Comparison of ENCODE assay signal across 8 cellular contexts in the genomic region with DNA sequence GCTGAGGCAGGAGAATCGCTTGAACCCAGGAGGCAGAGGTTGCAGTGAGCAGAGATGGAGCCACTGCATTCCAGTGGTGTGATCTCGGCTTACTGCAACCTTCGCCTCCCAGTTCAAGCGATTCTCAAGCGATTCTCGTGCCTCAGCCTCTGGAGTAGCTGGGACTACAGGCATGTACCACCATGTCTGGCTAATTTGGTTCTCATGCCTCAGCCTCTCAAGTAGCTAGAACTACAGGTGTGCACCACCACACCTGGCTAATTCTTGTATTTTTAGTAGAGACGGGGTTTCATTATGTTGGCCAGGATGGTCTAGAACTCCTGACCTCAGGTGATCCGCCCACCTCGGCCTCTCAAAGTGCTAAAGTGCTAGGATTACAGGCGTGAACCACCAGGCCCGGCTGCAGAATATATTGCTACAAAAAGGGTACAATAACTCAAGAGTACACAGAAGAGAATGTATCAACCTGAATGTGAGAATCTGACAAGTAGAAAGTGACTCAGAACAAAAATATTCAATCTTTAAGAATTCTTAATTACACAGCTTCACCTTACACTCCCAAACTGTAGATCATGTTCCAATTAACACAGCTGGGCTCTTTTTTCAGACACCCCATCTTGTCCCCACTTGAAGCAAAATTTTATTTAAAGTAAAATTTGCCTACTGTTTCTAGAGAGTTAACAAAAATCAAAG. TPM values are rescaled to one million over a fixed set of nuclear protein-coding genes. Genes with fewer than 3 reads are reported as not detected.
DNase-seq lines count a peak whose midpoint lies in the region; ATAC-seq and TF ChIP-seq lines count a peak whose summit lies in the region.
"Not testable (repeated sequence)": the region's sequence is repeated elsewhere in the genome, so short reads cannot be mapped to it uniquely, and the experiment has no call there.

No MANE protein-coding gene starts in this region.

- H2AFZ ChIP-seq in PC-3 (ENCODE audit: low read length), result not testable (repeated sequence)

- CTCF ChIA-PET in PC-3 (lab: Charles Lee), result interaction anchor here (0.6 kb wide), 1 partner anchor 80 kb away, joined by 3 read pairs; no protein-coding TSS in a partner anchor

- H3K9ac ChIP-seq in PC-3 (ENCODE audit: low read length), result peak overlapping the region; percentile 93
- H3K9ac ChIP-seq in colonic mucosa (ENCODE audit: low read depth in 2 of 2, low read length in 2 of 2), result peak overlapping the region in 1 of 2 donors; percentile 82

- not testable (repeated sequence) for H3K9me3 Mint-ChIP-seq in activated T-helper 1 cell treated with anti-CD3 and anti-CD28 coated beads, Interleukin-12 subunit alpha, Interleukin-12 subunit beta, Interleukin-2, Interleukin-4 antibody, amounts not matched to agents 30 ng/mL and 10 ng/mL and 1 ng/mL, durations not matched to agents 14 hours and 24 hours and 36 hours; naive B cell

- not testable (repeated sequence) for H3K9me3 ChIP-seq in PC-3 (ENCODE audit: low read length); colonic mucosa; left ventricle myocardium inferior (replicated peaks)

- peaks cover 17% of the 10 kb centered on the region for H3K4me1 Mint-ChIP-seq in activated T-helper 1 cell treated with anti-CD3 and anti-CD28 coated beads, Interleukin-12 subunit alpha, Interleukin-12 subunit beta, Interleukin-2, Interleukin-4 antibody, amounts not matched to agents 30 ng/mL and 10 ng/mL and 1 ng/mL, durations not matched to agents 14 hours and 24 hours and 36 hours (ENCODE audit: low read depth)
- peaks cover 13 to 59% (median 44%) of the 10 kb centered on the region in 3 donors for H3K4me1 Mint-ChIP-seq in naive B cell

- peaks cover 70% of the 10 kb centered on the region for H3K79me2 ChIP-seq in PC-3 (ENCODE audit: low read length)

- H3K4me3 ChIP-seq in GM12865 (ENCODE audit: low read depth, low read length), result peak overlapping the region; percentile 85
- H3K4me3 ChIP-seq in PC-3 (ENCODE audit: low read length), result peak overlapping the region; percentile 73
- not testable (repeated sequence) for H3K4me3 ChIP-seq in colonic mucosa
- peak overlapping the region; percentile 99 for H3K4me3 ChIP-seq in left ventricle myocardium inferior
- peak overlapping the region; percentile 65 to 95 (median 81) for H3K4me3 ChIP-seq in skin epidermis

- peak overlapping the region; percentile 93 for H3K4me3 Mint-ChIP-seq in activated T-helper 1 cell treated with anti-CD3 and anti-CD28 coated beads, Interleukin-12 subunit alpha, Interleukin-12 subunit beta, Interleukin-2, Interleukin-4 antibody, amounts not matched to agents 30 ng/mL and 10 ng/mL and 1 ng/mL, durations not matched to agents 14 hours and 24 hours and 36 hours
- H3K4me3 Mint-ChIP-seq in naive B cell, result peak overlapping the region; percentile 86 to 100 (median 96)

- not testable (repeated sequence) for H3K27me3 ChIP-seq in PC-3 (ENCODE audit: low read length); colonic mucosa; left ventricle myocardium inferior (ENCODE audit: low read depth)

- POLR2A ChIA-PET in PC-3 (lab: Charles Lee; ENCODE audit: unreplicated experiment), result interaction anchor here (0.6 kb wide), 1 partner anchor 125 kb away, joined by 5 read pairs; no protein-coding TSS in a partner anchor

- H3K36me3 ChIP-seq in PC-3 (ENCODE audit: low read depth, low read length); colonic mucosa; left ventricle myocardium inferior: not testable (repeated sequence)

- H3K36me3 Mint-ChIP-seq in activated T-helper 1 cell treated with anti-CD3 and anti-CD28 coated beads, Interleukin-12 subunit alpha, Interleukin-12 subunit beta, Interleukin-2, Interleukin-4 antibody, amounts not matched to agents 30 ng/mL and 10 ng/mL and 1 ng/mL, durations not matched to agents 14 hours and 24 hours and 36 hours (ENCODE audit: low read depth), result peaks cover 12% of the 10 kb centered on the region
- H3K36me3 Mint-ChIP-seq in naive B cell, result not testable (repeated sequence)

- H3K4me1 ChIP-seq in PC-3 (ENCODE audit: insufficient read depth, low read length); colonic mucosa: not testable (repeated sequence)
- peaks cover 69% of the 10 kb centered on the region for H3K4me1 ChIP-seq in left ventricle myocardium inferior

- intact Hi-C loops in PC-3 (cut with micrococcal nuclease); left ventricle myocardium inferior (cut with micrococcal nuclease): not testable (repeated sequence)
- intact Hi-C loops in activated T-helper 1 cell treated with anti-CD3 and anti-CD28 coated beads, Interleukin-12 subunit alpha, Interleukin-12 subunit beta, Interleukin-2, Interleukin-4 antibody, amounts not matched to agents 30 ng/mL and 10 ng/mL and 1 ng/mL, durations not matched to agents 14 hours and 24 hours and 36 hours (cut with micrococcal nuclease), result loop anchor here (5.0 kb wide), 2 partner anchors 1164 to 1266 kb away; a partner anchor contains a TSS
- intact Hi-C loops in colonic mucosa (cut with DNase I), result loop anchor here (5.0 kb wide), 1 partner anchor 91 kb away; a partner anchor contains a TSS

- not testable (repeated sequence) for H3K27ac Mint-ChIP-seq in activated T-helper 1 cell treated with anti-CD3 and anti-CD28 coated beads, Interleukin-12 subunit alpha, Interleukin-12 subunit beta, Interleukin-2, Interleukin-4 antibody, amounts not matched to agents 30 ng/mL and 10 ng/mL and 1 ng/mL, durations not matched to agents 14 hours and 24 hours and 36 hours
- H3K27ac Mint-ChIP-seq in naive B cell, result peak overlapping the region in 3 of 6 donors; percentile 18 to 98 (median 65)

- not testable (repeated sequence) for ATAC-seq in PC-3; naive B cell (ENCODE audit: low read depth in 2 of 2)

- not testable (repeated sequence) for DNase-seq in GM12865 (ENCODE audit: low read depth); PC-3; activated T-helper 1 cell treated with anti-CD3 and anti-CD28 coated beads, Interleukin-12 subunit alpha, Interleukin-12 subunit beta, Interleukin-2, Interleukin-4 antibody, amounts not matched to agents 30 ng/mL and 10 ng/mL and 1 ng/mL, durations not matched to agents 14 hours and 24 hours and 36 hours (ENCODE audit: low spot score); colonic mucosa; left ventricle myocardium inferior; naive B cell

- not testable (repeated sequence) for BruUV-seq in PC-3 (replicated peaks; lab: Mats Ljungman, UMichigan)

- peaks cover 24% of the 10 kb centered on the region for H4K20me1 ChIP-seq in PC-3 (ENCODE audit: low read length)

- peak overlapping the region; percentile 89; the same call in 1 of the 2 replicates for H3K27ac ChIP-seq in 22Rv1
- H3K27ac ChIP-seq in PC-3 (ENCODE audit: low read length), result not testable (repeated sequence)
- peak overlapping the region; percentile 99 for H3K27ac ChIP-seq in colonic mucosa
- H3K27ac ChIP-seq in left ventricle myocardium inferior (replicated peaks), result peak overlapping the region; percentile 99
- H3K27ac ChIP-seq in skin epidermis, result peak overlapping the region in 8 of 21 experiments; percentile 98 to 100 (median 99)

- TF ChIP-seq CTCF in 22Rv1 (IDR thresholded peaks at IDR 0.05); GM12865 (IDR thresholded peaks at IDR 0.05; ENCODE audit: insufficient read depth, low read depth, low read length, missing control alignments); PC-3 (conservative IDR thresholded peaks at IDR 0.05; ENCODE audit: low read depth, low read length); colonic mucosa (IDR thresholded peaks at IDR 0.05); left ventricle myocardium inferior (IDR thresholded peaks at IDR 0.05; ENCODE audit: borderline replicate concordance): not testable (repeated sequence)

- H3F3A ChIP-seq in PC-3 (ENCODE audit: low read length, unreplicated experiment), result not testable (repeated sequence)

- not testable (repeated sequence) for H3K9me2 ChIP-seq in PC-3 (replicated peaks; ENCODE audit: low read length)

- H3K27me3 Mint-ChIP-seq in activated T-helper 1 cell treated with anti-CD3 and anti-CD28 coated beads, Interleukin-12 subunit alpha, Interleukin-12 subunit beta, Interleukin-2, Interleukin-4 antibody, amounts not matched to agents 30 ng/mL and 10 ng/mL and 1 ng/mL, durations not matched to agents 14 hours and 24 hours and 36 hours (ENCODE audit: insufficient read depth); naive B cell: not testable (repeated sequence)

- H3K4me2 ChIP-seq in PC-3 (ENCODE audit: low read length), result peak overlapping the region; percentile 89

RNA-seq across cellular contexts. Expression of a gene that starts 2.2 kb away (rescaled TPM):
- total RNA-seq in PC-3 (2014; rRNA removed), result 20.7 and 23.5 TPM in 2 replicates
- 38.3 and 40.9 TPM in 2 replicates for total RNA-seq in activated T-helper 1 cell treated with anti-CD3 and anti-CD28 coated beads, Interleukin-12 subunit alpha, Interleukin-12 subunit beta, Interleukin-2, Interleukin-4 antibody, amounts not matched to agents 30 ng/mL and 10 ng/mL and 1 ng/mL, durations not matched to agents 14 hours and 24 hours and 36 hours
- 10 to 100 TPM; 42.4 to 75.2 TPM for total RNA-seq in colonic mucosa
- total RNA-seq in left ventricle myocardium inferior, result 32.1 TPM
- 10 to 100 TPM; 44.4 to 79.0 (median 52.1) TPM for polyA plus RNA-seq in naive B cell (ENCODE audit: low read depth in 6 of 6)
